Comparison of ENCODE assay signal across 27 cellular contexts in the genomic region with DNA sequence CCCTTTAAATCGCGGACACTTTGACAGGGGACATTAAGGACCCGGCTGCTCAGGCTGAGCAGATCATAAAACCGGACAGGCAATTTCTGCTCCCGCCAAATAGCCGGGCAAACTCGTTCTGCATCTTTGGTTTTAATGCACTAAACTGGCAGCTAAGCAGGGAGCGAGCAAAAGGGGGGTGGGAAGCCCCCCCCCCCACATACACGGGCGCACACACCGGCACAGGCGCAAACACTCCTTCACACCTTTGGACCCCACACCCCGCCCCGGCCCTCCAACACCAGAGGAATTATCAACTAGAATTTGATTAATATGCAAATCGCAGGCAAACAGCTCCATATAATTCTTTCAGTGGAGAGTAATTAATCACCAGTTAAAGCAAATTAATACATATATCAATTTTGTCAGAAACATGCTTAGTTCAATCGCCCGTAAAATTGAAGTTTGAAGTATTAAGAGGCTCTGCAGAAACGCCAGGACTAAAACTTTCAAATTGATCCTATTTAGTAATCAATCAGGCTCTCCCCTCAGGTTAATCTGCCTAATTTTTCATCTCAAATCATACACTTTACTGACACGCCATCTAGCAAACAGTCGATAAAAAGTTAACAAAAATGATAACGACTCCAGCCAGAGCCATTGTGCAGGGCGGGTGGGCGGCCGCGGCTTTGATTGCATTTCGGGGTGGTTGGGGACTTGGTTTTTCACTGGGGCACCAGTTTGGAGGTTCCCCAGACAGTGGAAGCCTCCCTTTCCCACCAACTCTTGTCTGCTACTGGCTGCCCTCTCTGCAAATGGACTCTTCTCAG. TPM values are rescaled to one million over a fixed set of nuclear protein-coding genes. Genes with fewer than 3 reads are reported as not detected.
DNase-seq lines count a peak whose midpoint lies in the region; ATAC-seq, FAIRE-seq and TF ChIP-seq lines count a peak whose summit lies in the region.
"Had no signal": no experiment of that assay in that cellular context is flagged by ENCODE, and none has a peak within 500 bp of the region (broad histone marks: within the 10 kb centered on the region; RNA-seq: fewer than 3 reads in every experiment).

No MANE protein-coding gene starts in this region.

- no peaks in the 10 kb centered on the region for H3K9me3 ChIP-seq in endothelial cell of umbilical vein (replicated peaks; ENCODE audit: control insufficient read depth, insufficient read depth, low read length)

- FAIRE-seq in endothelial cell of umbilical vein (lab: Jason Lieb, UNC), result no peak
- FAIRE-seq: G401.6, HepG2, K562 had no signal

- no peaks in the 10 kb centered on the region for H3K4me1 ChIP-seq in endothelial cell of umbilical vein (ENCODE audit: control insufficient read depth, extremely low read depth, insufficient read depth, low read length)

- peaks cover 15% of the 10 kb centered on the region for H3K4me1 Mint-ChIP-seq in T-helper 1 cell treated with Interleukin-12 subunit alpha and Interleukin-12 subunit beta and Interleukin-4 antibody, amounts not matched to agents 30 μg/mL and 1 μg/mL, for 36 hours (ENCODE audit: low read depth)
- peaks cover 23% of the 10 kb centered on the region for H3K4me1 Mint-ChIP-seq in progenitor cell of endocrine pancreas (ENCODE audit: low read depth)

- ATAC-seq in GM18858 (IDR thresholded peaks at IDR 0.05; ENCODE audit: unreplicated experiment) (no peak), GM19467 (IDR thresholded peaks at IDR 0.05; ENCODE audit: unreplicated experiment) (no peak)
- ATAC-seq: HepG2, K562 had no signal

- no peak overlapping the region for H2AFZ ChIP-seq in endothelial cell of umbilical vein (ENCODE audit: low read depth, low read length)

- CTCF ChIA-PET in endothelial cell of umbilical vein (lab: Charles Lee), result interaction anchor here (0.7 to 4.4 kb wide), 4 partner anchors 20 to 351 kb away, joined by 3 to 26 read pairs (median 5); no protein-coding TSS in a partner anchor

- H3K27me3 ChIP-seq in endothelial cell of umbilical vein (ENCODE audit: control insufficient read depth in 2 of 2, insufficient read depth in 2 of 2, low read length in 2 of 2), result peaks cover 91 to 94% of the 10 kb centered on the region in 2 experiments

- H3K4me3 Mint-ChIP-seq in T-helper 1 cell treated with Interleukin-12 subunit alpha and Interleukin-12 subunit beta and Interleukin-4 antibody, amounts not matched to agents 30 μg/mL and 1 μg/mL, for 36 hours, result no peak overlapping the region
- H3K4me3 Mint-ChIP-seq in progenitor cell of endocrine pancreas (ENCODE audit: low read depth), result peak overlapping the region; percentile 38

- TF ChIP-seq POLR2A in endothelial cell of umbilical vein (IDR thresholded peaks at IDR 0.05; ENCODE audit: low read depth, low read length), result no peak

- H3K9me1 ChIP-seq in endothelial cell of umbilical vein (replicated peaks; ENCODE audit: control insufficient read depth, extremely low read depth, insufficient read depth, low read length), result no peaks in the 10 kb centered on the region

- H3K9ac ChIP-seq in endothelial cell of umbilical vein (replicated peaks; ENCODE audit: extremely low read depth, insufficient read depth, low read length), result no peak overlapping the region

- no TSS peak for BruUV-seq in endothelial cell of umbilical vein (replicated peaks; lab: Mats Ljungman, UMichigan)

- H3K36me3 Mint-ChIP-seq in T-helper 1 cell treated with Interleukin-12 subunit alpha and Interleukin-12 subunit beta and Interleukin-4 antibody, amounts not matched to agents 30 μg/mL and 1 μg/mL, for 36 hours (ENCODE audit: low read depth), result no peaks in the 10 kb centered on the region
- no peaks in the 10 kb centered on the region for H3K36me3 Mint-ChIP-seq in progenitor cell of endocrine pancreas (ENCODE audit: insufficient read depth)

- peaks cover 99% of the 10 kb centered on the region for H3K27me3 Mint-ChIP-seq in T-helper 1 cell treated with Interleukin-12 subunit alpha and Interleukin-12 subunit beta and Interleukin-4 antibody, amounts not matched to agents 30 μg/mL and 1 μg/mL, for 36 hours (ENCODE audit: low read depth)
- H3K27me3 Mint-ChIP-seq in progenitor cell of endocrine pancreas, result peaks cover 97% of the 10 kb centered on the region

- POLR2A ChIA-PET in endothelial cell of umbilical vein (lab: Charles Lee), result interaction anchor here (0.6 kb wide), 1 partner anchor 561 kb away, joined by 3 read pairs; no protein-coding TSS in a partner anchor

- no peak overlapping the region for H3K27ac ChIP-seq in endothelial cell of umbilical vein (ENCODE audit: insufficient read depth, low read depth, low read length)
- H3K27ac ChIP-seq: RWPE1 had no signal

- H3K36me3 ChIP-seq in endothelial cell of umbilical vein (ENCODE audit: control insufficient read depth in 2 of 2, extremely low read depth in 1 of 2, insufficient read depth in 2 of 2, low read length in 2 of 2), result no peaks in the 10 kb centered on the region

- H3K4me3 ChIP-seq in endothelial cell of umbilical vein (replicated peaks in 1 of 3; ENCODE audit: insufficient read depth in 1 of 3, low read depth in 1 of 3, low read length in 3 of 3), result no peak overlapping the region
- H3K4me3 ChIP-seq: K562 had no signal

- H3K4me2 ChIP-seq in endothelial cell of umbilical vein (ENCODE audit: insufficient read depth, low read length), result no peak overlapping the region

- no peaks in the 10 kb centered on the region for H4K20me1 ChIP-seq in endothelial cell of umbilical vein (replicated peaks; ENCODE audit: control insufficient read depth, extremely low read depth, insufficient read depth, low read length)

- H3K9me3 Mint-ChIP-seq in T-helper 1 cell treated with Interleukin-12 subunit alpha and Interleukin-12 subunit beta and Interleukin-4 antibody, amounts not matched to agents 30 μg/mL and 1 μg/mL, for 36 hours, result no peaks in the 10 kb centered on the region
- no peaks in the 10 kb centered on the region for H3K9me3 Mint-ChIP-seq in progenitor cell of endocrine pancreas (ENCODE audit: low read depth)

- DNase-seq in T-helper 1 cell (no peak), HT-29 (ENCODE audit: low spot score) (peak; percentile 12), endothelial cell of umbilical vein (ENCODE audit: low read depth, low spot score) (no peak), progenitor cell of endocrine pancreas (ENCODE audit: low spot score, unreplicated experiment) (no peak), hippocampal formation (lab: John Stamatoyannopoulos, UW) (no peak)
- DNase-seq: Calu3, DMS153, Kasumi-1, MV-4-11, NCI-H1105 treated with DMSO at 0.1 percent for 48 hours, NCI-H146, NCI-H2029, NCI-H446, NCI-H524 treated with DMSO at 0.1 percent for 48 hours, SHP77 had no signal

- dilution Hi-C loops in endothelial cell of umbilical vein (cut with MboI; ENCODE audit: extremely low pct_ligation_motif_present, low sequenced_read_pairs), result no loop called here

- no peaks in the 10 kb centered on the region for H3K79me2 ChIP-seq in endothelial cell of umbilical vein (ENCODE audit: control insufficient read depth, insufficient read depth, low read length)

- peak overlapping the region; percentile 49 for H3K27ac Mint-ChIP-seq in T-helper 1 cell treated with Interleukin-12 subunit alpha and Interleukin-12 subunit beta and Interleukin-4 antibody, amounts not matched to agents 30 μg/mL and 1 μg/mL, for 36 hours
- no peak overlapping the region for H3K27ac Mint-ChIP-seq in progenitor cell of endocrine pancreas

- no peak for TF ChIP-seq CTCF in endothelial cell of umbilical vein (IDR thresholded peaks at IDR 0.05; ENCODE audit: extremely low read depth in 1 of 2, insufficient read depth in 1 of 2, low read depth in 1 of 2, low read length in 2 of 2)
- TF ChIP-seq CTCF in progenitor cell of endocrine pancreas (IDR thresholded peaks at IDR 0.05; ENCODE audit: unreplicated experiment), result no peak

- intact Hi-C loops in endothelial cell of umbilical vein (cut with micrococcal nuclease), result no loop called here

TF ChIP-seq in endothelial cell of umbilical vein, 7 proteins besides CTCF, POLR2A, EP300 and RAD21:
- TF ChIP-seq EZH2 (IDR thresholded peaks at IDR 0.05; ENCODE audit: borderline replicate concordance, low read depth, low read length, severe bottlenecking), result peak; percentile 85
- no peak for TF ChIP-seq FOS (IDR thresholded peaks at IDR 0.05; ENCODE audit: borderline replicate concordance, insufficient read depth, low read length)

RNA-seq across cellular contexts. Expression of gene LBX1, which starts 9.9 kb away (rescaled TPM):
- not detected in 2 replicates for total RNA-seq in HT-29 (2014; rRNA removed; shearing (Covaris generic))
- total RNA-seq in endothelial cell of umbilical vein (not detected in 2 replicates), progenitor cell of endocrine pancreas (not detected in 2 replicates)
- not detected in 2 replicates for polyA plus RNA-seq in endothelial cell of umbilical vein
- polyA plus RNA-seq in endothelial cell of umbilical vein (2011; cell fraction: cytosol; rRNA removed), result not detected in 2 replicates
- not detected in 2 replicates for polyA plus RNA-seq in endothelial cell of umbilical vein (2011; cell fraction: nucleus; rRNA removed)
- not detected in 2 replicates for polyA plus RNA-seq in endothelial cell of umbilical vein (2012)
- polyA minus RNA-seq in endothelial cell of umbilical vein, result not detected in 2 replicates
- polyA minus RNA-seq in endothelial cell of umbilical vein (2011; cell fraction: cytosol; rRNA and poly(A)+ RNA removed), result not detected
- not detected in 2 replicates for polyA minus RNA-seq in endothelial cell of umbilical vein (2011; cell fraction: nucleus; rRNA and poly(A)+ RNA removed)
- total RNA-seq: Calu3, H4, HepG2, HT1080, K562, MCF 10A, SK-MEL-5 had no signal
- polyA plus RNA-seq: BJ, HepG2, K562 had no signal
